18 cellular contexts compared by ENCODE assay signal in genomic region chr6:112683106-112683505, GRCh38.
"Had no signal": no experiment of that assay in that cellular context is flagged by ENCODE, and none has a peak within 500 bp of the region (broad histone marks: within the 10 kb centered on the region; RNA-seq: fewer than 3 reads in every experiment).

No MANE protein-coding gene starts in this region.

- DNase-seq: dorsolateral prefrontal cortex; effector memory CD4-positive, alpha-beta T cell; heart right ventricle; hypothalamus; islet precursor cell; natural killer cell; small intestine; stimulated activated CD4-positive, alpha-beta T cell treated with anti-CD3 and anti-CD28 coated beads, Interleukin-2, amount 100 ng/mL, for 48 hours; stimulated activated CD8-positive, alpha-beta memory T cell treated with anti-CD3 and anti-CD28 coated beads, Interleukin-4, amount 100 ng/mL, for 48 hours; stimulated activated naive CD8-positive, alpha-beta T cell treated with anti-CD3 and anti-CD28 coated beads, Interleukin-15, Interleukin-2, amounts not matched to agents 100 U/mL and 50 U/mL, for 24 hours; tibial artery; uterus had no signal

- H3K4me3 ChIP-seq: coronary artery, dorsolateral prefrontal cortex, heart right ventricle, right atrium auricular region, suprapubic skin, tibial artery, upper lobe of left lung, uterus had no signal

- H3K4me1 ChIP-seq: heart right ventricle, right atrium auricular region, suprapubic skin, upper lobe of left lung, uterus had no signal

- H3K9me3 ChIP-seq: heart right ventricle, right atrium auricular region, suprapubic skin, tibial artery, upper lobe of left lung, uterus had no signal

- ATAC-seq: left lobe of liver; natural killer cell; stimulated activated effector memory CD8-positive, alpha-beta T cell treated with anti-CD3 and anti-CD28 coated beads, Interleukin-12 subunit alpha, Interleukin-12 subunit beta, amount 100 ng/mL, for 72 hours; stimulated activated naive CD8-positive, alpha-beta T cell treated with anti-CD3 and anti-CD28 coated beads, Interleukin-15, Interleukin-2, amounts not matched to agents 100 U/mL and 50 U/mL, for 24 hours had no signal

- H3K36me3 ChIP-seq: heart right ventricle, right atrium auricular region, suprapubic skin, tibial artery, upper lobe of left lung had no signal

- H3K27me3 ChIP-seq: heart right ventricle, right atrium auricular region, suprapubic skin, tibial artery, upper lobe of left lung, uterus had no signal

- H3K27ac ChIP-seq: coronary artery, dorsolateral prefrontal cortex, heart right ventricle, right atrium auricular region, suprapubic skin, tibial artery, upper lobe of left lung, uterus had no signal
